ENCODE assay signal across 8 cellular contexts in the genomic region with DNA sequence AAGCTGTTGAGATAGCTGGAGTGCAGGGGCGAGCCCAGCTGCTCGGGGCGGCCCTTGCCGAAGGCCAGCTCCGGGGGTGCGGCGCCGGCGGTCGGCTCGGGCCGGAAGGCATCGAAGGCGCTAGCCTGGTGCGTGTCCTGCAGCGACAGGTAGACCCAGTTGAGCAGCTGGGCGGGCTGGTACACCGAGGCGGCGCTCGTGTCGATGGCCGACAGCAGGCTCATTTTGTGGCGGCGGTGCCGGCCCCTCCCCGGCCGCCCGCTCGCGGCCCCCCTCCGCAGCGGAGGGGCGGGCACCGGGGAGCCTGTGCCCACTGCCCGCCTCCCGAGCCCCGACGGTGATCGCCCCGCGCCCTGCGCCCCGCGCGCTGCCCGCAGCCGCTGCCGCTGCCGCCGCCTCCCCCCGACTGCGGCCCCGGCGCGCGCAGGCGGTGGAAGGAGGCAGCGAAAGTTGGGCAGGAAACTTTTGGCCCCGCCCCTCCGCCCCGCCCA. TPM values are rescaled to one million over a fixed set of nuclear protein-coding genes. Genes with fewer than 3 reads are reported as not detected.
DNase-seq lines count a peak whose midpoint lies in the region; ATAC-seq and TF ChIP-seq lines count a peak whose summit lies in the region.

TSS of gene ZCCHC24 (minus strand) at position 408 of the 491 bp plus-strand sequence. CDS start at position 224, 184 bp downstream.

- TF ChIP-seq CTCF in retinal pigment epithelial cell (conservative IDR thresholded peaks at IDR 0.05; ENCODE audit: low read depth, low read length): no peak

- H3K27ac ChIP-seq in right cardiac atrium (ENCODE audit: low read length): peak within 1 kb of the TSS; percentile 96

- H3K4me3 Mint-ChIP-seq in IgD-negative memory B cell: peak within 1 kb of the TSS; percentile 83 to 96 (median 92)
- H3K4me3 Mint-ChIP-seq in activated naive CD8-positive, alpha-beta T cell: peak within 1 kb of the TSS; percentile 90

- no peaks in the 10 kb centered on the region for H3K9me3 ChIP-seq in right cardiac atrium (ENCODE audit: control insufficient read depth, low read length)

- H3K4me1 Mint-ChIP-seq in IgD-negative memory B cell: peaks cover 11 to 16% (median 16%) of the 10 kb centered on the region in 3 donors
- H3K4me1 Mint-ChIP-seq in activated naive CD8-positive, alpha-beta T cell (ENCODE audit: low read depth): peaks cover 26% of the 10 kb centered on the region

- intact Hi-C loops in right cardiac atrium (cut with DNase I): loop anchor here in 1 of 4 donors (10.0 kb wide), 1 partner anchor 50 kb away; no protein-coding TSS in a partner anchor

- peak within 1 kb of the TSS; percentile 95 for H3K4me3 ChIP-seq in right cardiac atrium (ENCODE audit: low read length)
- peak within 1 kb of the TSS; percentile 61 for H3K4me3 ChIP-seq in retinal pigment epithelial cell (ENCODE audit: low read length)

- H3K9me3 Mint-ChIP-seq in IgD-negative memory B cell: no peaks in the 10 kb centered on the region
- no peaks in the 10 kb centered on the region for H3K9me3 Mint-ChIP-seq in activated naive CD8-positive, alpha-beta T cell (ENCODE audit: low read depth)

- peaks cover 2% of the 10 kb centered on the region for H3K27me3 Mint-ChIP-seq in IgD-negative memory B cell
- H3K27me3 Mint-ChIP-seq in activated naive CD8-positive, alpha-beta T cell: peaks cover 2% of the 10 kb centered on the region

- no peaks in the 10 kb centered on the region for H3K27me3 ChIP-seq in right cardiac atrium (ENCODE audit: control insufficient read depth, insufficient read depth)

- peak within 1 kb of the TSS in 2 of 3 donors; percentile 37 to 67 for H3K27ac Mint-ChIP-seq in IgD-negative memory B cell
- peak within 1 kb of the TSS; percentile 72 for H3K27ac Mint-ChIP-seq in activated naive CD8-positive, alpha-beta T cell

- under 1% methylated on average over 62 of the region's 62 CpGs for WGBS in right cardiac atrium

- ATAC-seq in GM21737 (IDR thresholded peaks at IDR 0.05; ENCODE audit: unreplicated experiment) (peak; percentile 31), right cardiac atrium (peak in 1 of 2 donors; percentile 0)

- no peaks in the 10 kb centered on the region for H3K36me3 Mint-ChIP-seq in IgD-negative memory B cell
- no peaks in the 10 kb centered on the region for H3K36me3 Mint-ChIP-seq in activated naive CD8-positive, alpha-beta T cell

- H3K4me1 ChIP-seq in right cardiac atrium (ENCODE audit: control insufficient read depth, insufficient read depth, low read length): peaks cover 19% of the 10 kb centered on the region

- DNase-seq in NCI-H146 (lab: John Stamatoyannopoulos, UW) (peak; percentile 57), NCI-H146 treated with DMSO at 0.1 percent for 48 hours (lab: John Stamatoyannopoulos, UW; ENCODE audit: unreplicated experiment) (no peak), right cardiac atrium (peak in 2 of 3 donors; percentile 57 to 84), retinal pigment epithelial cell (ENCODE audit: low read depth) (no peak), SHP77 (lab: John Stamatoyannopoulos, UW) (no peak)

RNA-seq across cellular contexts. Expression of gene ZCCHC24, which starts in this region (rescaled TPM):
- polyA plus RNA-seq in IgD-negative memory B cell (0.80 TPM), right cardiac atrium (31.3 TPM)
- total RNA-seq in right cardiac atrium: 10 to 100 TPM; 60.4 to 75.3 (median 63.8) TPM

Comparison
In these comparisons a context has a peak if more than half of its experiments do, and no peak if none do; other contexts are left out.
1. RNA of gene ZCCHC24 (polyA plus RNA-seq): 31.3 TPM in right cardiac atrium (single experiment); 0.80 TPM in IgD-negative memory B cell (single experiment); every median in the first group is over 10 times any median in the second.
2. DNase-seq: peak in NCI-H146 (single experiment) and right cardiac atrium (2 of 3); none in NCI-H146 treated with DMSO at 0.1 percent for 48 hours (single experiment), retinal pigment epithelial cell (single experiment) and SHP77 (0 of 2).